ENCODE assay signal across 1 cellular context in the genomic region with DNA sequence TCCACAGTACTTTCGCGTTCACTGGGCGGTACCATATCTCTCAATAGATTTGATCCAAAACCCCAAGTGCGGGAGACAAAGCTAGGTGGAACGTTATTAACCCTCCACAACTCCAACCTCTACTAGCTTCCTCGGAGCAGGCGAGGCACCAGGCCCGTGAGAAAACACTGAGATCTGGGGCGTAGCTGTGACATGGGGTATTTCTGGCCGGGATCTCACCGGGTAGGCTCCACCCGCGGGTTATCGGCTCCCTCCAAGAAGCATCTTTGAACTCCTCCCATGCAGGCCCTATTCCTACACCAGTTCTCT.
TF ChIP-seq lines count a peak whose summit lies in the region.

No MANE protein-coding gene starts in this region.

TF ChIP-seq in IMR-90, 13 proteins besides CTCF, POLR2A, EP300 and RAD21 (continued from another document):
- TF ChIP-seq, protein P1, sequence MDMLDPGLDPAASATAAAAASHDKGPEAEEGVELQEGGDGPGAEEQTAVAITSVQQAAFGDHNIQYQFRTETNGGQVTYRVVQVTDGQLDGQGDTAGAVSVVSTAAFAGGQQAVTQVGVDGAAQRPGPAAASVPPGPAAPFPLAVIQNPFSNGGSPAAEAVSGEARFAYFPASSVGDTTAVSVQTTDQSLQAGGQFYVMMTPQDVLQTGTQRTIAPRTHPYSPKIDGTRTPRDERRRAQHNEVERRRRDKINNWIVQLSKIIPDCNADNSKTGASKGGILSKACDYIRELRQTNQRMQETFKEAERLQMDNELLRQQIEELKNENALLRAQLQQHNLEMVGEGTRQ (IDR thresholded peaks at IDR 0.05; ENCODE audit: low read depth, low read length) = no peak
- no peak for TF ChIP-seq RCOR1 (IDR thresholded peaks at IDR 0.05; ENCODE audit: insufficient replicate concordance, low read length)
- TF ChIP-seq CHD1 (IDR thresholded peaks at IDR 0.05; ENCODE audit: low read depth, low read length) = no peak
- no peak for TF ChIP-seq MAZ (IDR thresholded peaks at IDR 0.05; ENCODE audit: borderline replicate concordance, low read depth, low read length)
- TF ChIP-seq NFE2L2 (IDR thresholded peaks at IDR 0.05; ENCODE audit: low read depth, low read length) = no peak
- no peak for TF ChIP-seq SMC3 (IDR thresholded peaks at IDR 0.05; ENCODE audit: low read depth, low read length)
- TF ChIP-seq, protein P2, sequence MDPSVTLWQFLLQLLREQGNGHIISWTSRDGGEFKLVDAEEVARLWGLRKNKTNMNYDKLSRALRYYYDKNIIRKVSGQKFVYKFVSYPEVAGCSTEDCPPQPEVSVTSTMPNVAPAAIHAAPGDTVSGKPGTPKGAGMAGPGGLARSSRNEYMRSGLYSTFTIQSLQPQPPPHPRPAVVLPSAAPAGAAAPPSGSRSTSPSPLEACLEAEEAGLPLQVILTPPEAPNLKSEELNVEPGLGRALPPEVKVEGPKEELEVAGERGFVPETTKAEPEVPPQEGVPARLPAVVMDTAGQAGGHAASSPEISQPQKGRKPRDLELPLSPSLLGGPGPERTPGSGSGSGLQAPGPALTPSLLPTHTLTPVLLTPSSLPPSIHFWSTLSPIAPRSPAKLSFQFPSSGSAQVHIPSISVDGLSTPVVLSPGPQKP (IDR thresholded peaks at IDR 0.05; ENCODE audit: borderline replicate concordance, low read depth, low read length) = no peak
- no peak for TF ChIP-seq RFX5 (IDR thresholded peaks at IDR 0.05; ENCODE audit: low read depth, low read length)
- TF ChIP-seq MXI1 (IDR thresholded peaks at IDR 0.05; ENCODE audit: borderline replicate concordance, low read depth, low read length) = no peak
- no peak for TF ChIP-seq BHLHE40 (IDR thresholded peaks at IDR 0.05; ENCODE audit: low read depth, low read length)
TF ChIP-seq in IMR-90: peak in this region for 0.
